ENCODE assay signal across 20 cellular contexts in genomic region chr14:46985529-46986137, GRCh38.
"Had no signal": no experiment of that assay in that cellular context is flagged by ENCODE, and none has a peak within 500 bp of the region (broad histone marks: within the 10 kb centered on the region; RNA-seq: fewer than 3 reads in every experiment).

No MANE protein-coding gene starts in this region.

- DNase-seq: activated CD4-positive, alpha-beta T cell treated with anti-CD3 and anti-CD28 coated beads for 4 hours; activated CD8-positive, alpha-beta T cell treated with anti-CD3 and anti-CD28 coated beads for 36 hours; activated effector memory CD4-positive, alpha-beta T cell treated with Interleukin-2 at 50 U/mL for 16 hours; activated naive CD4-positive, alpha-beta T cell treated with anti-CD3 and anti-CD28 coated beads, Interleukin-2, amount 50 U/mL, for 16 hours; activated T-cell treated with anti-CD3 and anti-CD28 coated beads, Interleukin-2, amount 50 U/mL, for 4 hours; cortex of kidney; effector CD8-positive, alpha-beta T cell; head of caudate nucleus; mesenchymal stem cell; natural killer cell; posterior cingulate gyrus; right cardiac atrium; stimulated activated CD4-positive, alpha-beta T cell treated with anti-CD3 and anti-CD28 coated beads, Interleukin-15, amount 100 ng/mL, for 24 hours; stimulated activated CD4-positive, alpha-beta T cell treated with anti-CD3 and anti-CD28 coated beads, Interleukin-4, amount 100 ng/mL, for 1 hour; stimulated activated naive CD4-positive, alpha-beta T cell treated with Interleukin-2 at 50 U/mL for 16 hours had no signal

- H3K27ac Mint-ChIP-seq: activated CD8-positive, alpha-beta T cell treated with anti-CD3 and anti-CD28 coated beads for 36 hours; natural killer cell; WTC11 had no signal

- H3K27me3 Mint-ChIP-seq: activated CD8-positive, alpha-beta T cell treated with anti-CD3 and anti-CD28 coated beads for 36 hours; central memory CD8-positive, alpha-beta T cell had no signal

- H3K36me3 Mint-ChIP-seq: natural killer cell, WTC11 had no signal

- H3K4me3 ChIP-seq: skin epidermis, tibial nerve had no signal

- H3K36me3 ChIP-seq: tibial nerve had no signal

- ATAC-seq: activated CD8-positive, alpha-beta T cell treated with anti-CD3 and anti-CD28 coated beads for 36 hours; activated T-cell treated with anti-CD3 and anti-CD28 coated beads, Interleukin-2, amount 50 U/mL, for 4 hours; left lobe of liver; natural killer cell; right cardiac atrium; WTC11 had no signal

- H3K4me3 Mint-ChIP-seq: activated CD8-positive, alpha-beta T cell treated with anti-CD3 and anti-CD28 coated beads for 36 hours; activated T-cell treated with anti-CD3 and anti-CD28 coated beads, Interleukin-2, amount 50 U/mL, for 4 hours; central memory CD8-positive, alpha-beta T cell; natural killer cell; WTC11 had no signal

- H3K9me3 Mint-ChIP-seq: activated T-cell treated with anti-CD3 and anti-CD28 coated beads, Interleukin-2, amount 50 U/mL, for 4 hours had no signal

- H3K4me1 Mint-ChIP-seq: central memory CD8-positive, alpha-beta T cell; natural killer cell; WTC11 had no signal

- H3K27me3 ChIP-seq: tibial nerve had no signal
